Comparison of ENCODE assay signal across 16 cellular contexts in the genomic region with DNA sequence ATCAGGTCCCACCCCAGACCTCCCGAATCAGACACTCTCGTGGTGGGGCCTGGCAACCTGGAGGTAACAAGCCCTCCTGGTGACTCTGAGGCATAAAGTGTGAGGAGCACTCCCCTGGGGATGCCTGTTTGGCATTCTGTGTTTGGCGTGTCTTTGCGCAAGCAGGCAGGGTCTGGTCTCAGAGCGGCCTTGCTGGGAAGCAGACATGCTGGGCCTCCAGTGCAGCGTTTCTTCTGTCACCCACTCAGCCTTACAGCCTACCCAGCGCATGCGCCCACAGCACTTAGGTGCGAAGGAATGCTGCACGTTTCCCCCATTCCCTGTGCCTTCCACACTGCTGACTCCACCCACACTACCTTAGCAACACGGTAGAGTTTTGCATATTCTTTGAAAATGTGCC. TPM values are rescaled to one million over a fixed set of nuclear protein-coding genes. Genes with fewer than 3 reads are reported as not detected.
DNase-seq lines count a peak whose midpoint lies in the region; ATAC-seq lines count a peak whose summit lies in the region.
"Had no signal": no experiment of that assay in that cellular context is flagged by ENCODE, and none has a peak within 500 bp of the region (broad histone marks: within the 10 kb centered on the region; RNA-seq: fewer than 3 reads in every experiment).

No MANE protein-coding gene starts in this region.

- no peak overlapping the region for H2BK5ac ChIP-seq in trophoblast cell (ENCODE audit: low read depth, low read length, poor library complexity)

- no peak overlapping the region for H4K12ac ChIP-seq in trophoblast cell (ENCODE audit: low read depth, low read length)

- no peak for ATAC-seq in HG03097 (IDR thresholded peaks at IDR 0.05; ENCODE audit: low FRiP score, unreplicated experiment)

- H3K36me3 ChIP-seq in KOPT-K1 (ENCODE audit: insufficient read depth, low read length): no peaks in the 10 kb centered on the region
- no peaks in the 10 kb centered on the region for H3K36me3 ChIP-seq in trophoblast cell (ENCODE audit: control insufficient read depth in 1 of 2, insufficient read depth in 2 of 2, low read length in 2 of 2)
- H3K36me3 ChIP-seq: heart right ventricle had no signal

- DNase-seq in activated CD4-positive, alpha-beta T cell treated with anti-CD3 and anti-CD28 coated beads for 48 hours: peak; percentile 49
- DNase-seq in activated CD4-positive, alpha-beta T cell treated with anti-CD3 and anti-CD28 coated beads for 1 hour: no peak
- no peak for DNase-seq in trophoblast cell
- no peak for DNase-seq in NCI-H524 (lab: John Stamatoyannopoulos, UW)
- no peak for DNase-seq in Kasumi-1 (lab: John Stamatoyannopoulos, UW)
- DNase-seq: cerebellar nuclear complex, DMS153, heart right ventricle, left cardiac atrium, NCI-H187 treated with DMSO at 0.1 percent for 48 hours, NCI-H748 treated with DMSO at 0.1 percent for 48 hours, nephron progenitor cell, SHP77 had no signal

- H3K4me3 ChIP-seq in trophoblast cell (ENCODE audit: low read depth, low read length): peak overlapping the region; percentile 0
- H3K4me3 ChIP-seq: heart right ventricle had no signal

- no peak overlapping the region for H2BK12ac ChIP-seq in trophoblast cell (ENCODE audit: low read length)

- H3K4me3 Mint-ChIP-seq in activated naive CD8-positive, alpha-beta T cell: peak overlapping the region; percentile 74
- H3K4me3 Mint-ChIP-seq: nephron progenitor cell had no signal

- no peak overlapping the region for H3K4me2 ChIP-seq in trophoblast cell (ENCODE audit: low read length)

- H3K9me3 ChIP-seq in KOPT-K1 (ENCODE audit: insufficient read depth, low read length, poor library complexity, severe bottlenecking) (no peaks in the 10 kb centered on the region), trophoblast cell (ENCODE audit: insufficient read depth, low read depth, low read length) (peaks cover 5% of the 10 kb centered on the region)
- H3K9me3 ChIP-seq: heart right ventricle had no signal

- peaks cover 86% of the 10 kb centered on the region for H3K4me1 Mint-ChIP-seq in activated naive CD8-positive, alpha-beta T cell (ENCODE audit: low read depth)

- no peaks in the 10 kb centered on the region for H3K36me3 Mint-ChIP-seq in activated naive CD8-positive, alpha-beta T cell

- H3K27ac ChIP-seq in KOPT-K1 (ENCODE audit: low read depth, low read length, poor library complexity, severe bottlenecking) (peak overlapping the region; percentile 88), trophoblast cell (ENCODE audit: low read depth, low read length) (no peak overlapping the region)

- no peaks in the 10 kb centered on the region for H3K9me3 Mint-ChIP-seq in activated naive CD8-positive, alpha-beta T cell (ENCODE audit: low read depth)
- H3K9me3 Mint-ChIP-seq: nephron progenitor cell had no signal

- no peak overlapping the region for H3K4ac ChIP-seq in trophoblast cell (ENCODE audit: low read depth, low read length)

- H3K14ac ChIP-seq in trophoblast cell (ENCODE audit: low read length): no peak overlapping the region

- H3K27me3 ChIP-seq in trophoblast cell (ENCODE audit: insufficient read depth, low read length): no peaks in the 10 kb centered on the region
- H3K27me3 ChIP-seq: heart right ventricle had no signal

- no peaks in the 10 kb centered on the region for H3K27me3 Mint-ChIP-seq in activated naive CD8-positive, alpha-beta T cell

- peaks cover 12% of the 10 kb centered on the region for H3K79me1 ChIP-seq in trophoblast cell (ENCODE audit: low read length)

- H3K4me1 ChIP-seq in trophoblast cell (ENCODE audit: control insufficient read depth in 1 of 2, insufficient read depth in 2 of 2, low read length in 2 of 2): peaks cover 7 to 20% of the 10 kb centered on the region in 2 experiments

- H4K8ac ChIP-seq in trophoblast cell (ENCODE audit: low read depth, low read length): no peak overlapping the region

- no peak overlapping the region for H2AK5ac ChIP-seq in trophoblast cell (ENCODE audit: low read length)

- no peak overlapping the region for H3K18ac ChIP-seq in trophoblast cell (ENCODE audit: low read length)

- H3K79me2 ChIP-seq in trophoblast cell (ENCODE audit: control insufficient read depth, insufficient read depth, low read length, poor library complexity): no peaks in the 10 kb centered on the region

- no peak overlapping the region for H2BK120ac ChIP-seq in trophoblast cell (ENCODE audit: insufficient read depth, low read length, poor library complexity)

- H3K27ac Mint-ChIP-seq in activated naive CD8-positive, alpha-beta T cell: peak overlapping the region; percentile 98

- H3K9ac ChIP-seq in trophoblast cell (ENCODE audit: low read length): no peak overlapping the region

- H2AFZ ChIP-seq in trophoblast cell (ENCODE audit: insufficient read depth, low read length, poor library complexity): no peak overlapping the region

- H3K23ac ChIP-seq in trophoblast cell (ENCODE audit: low read length): no peak overlapping the region

- WGBS in trophoblast cell (ENCODE audit: extremely low coverage, insufficient coverage, insufficient read length): no CpG with 5 or more reads among the region's 11 CpGs

- no peak overlapping the region for H4K91ac ChIP-seq in trophoblast cell (ENCODE audit: low read depth, low read length)

RNA-seq across cellular contexts. Expression of a gene that starts 7.4 kb away (rescaled TPM):
- polyA plus RNA-seq in trophoblast cell (2013): 0.03 and 0.06 TPM in 2 replicates

RNA-seq across cellular contexts. Expression of a gene that starts 49.5 kb away (rescaled TPM):
- 187 and 191 TPM in 2 replicates for polyA plus RNA-seq in trophoblast cell (2013)
